ENCODE assay signal across 8 cellular contexts in genomic region chr9:70340572-70340971, GRCh38.
DNase-seq lines count a peak whose midpoint lies in the region; ATAC-seq and TF ChIP-seq lines count a peak whose summit lies in the region.

No MANE protein-coding gene starts in this region.

- TF ChIP-seq CTCF in PC-3 (conservative IDR thresholded peaks at IDR 0.05; ENCODE audit: low read depth, low read length) (peak; percentile 52), fibroblast of villous mesenchyme (IDR thresholded peaks at IDR 0.05; ENCODE audit: insufficient read depth, low read depth, low read length) (peak; percentile 42), suprapubic skin (IDR thresholded peaks at IDR 0.05) (peak; percentile 25 to 30)

- H2AFZ ChIP-seq in PC-3 (ENCODE audit: low read length), result no peak overlapping the region

- no peaks in the 10 kb centered on the region for H3K79me2 ChIP-seq in PC-3 (ENCODE audit: low read length)

- WGBS in suprapubic skin, result 0% methylated on average over 1 of the region's 1 CpG

- POLR2A ChIA-PET in PC-3 (lab: Charles Lee; ENCODE audit: unreplicated experiment), result no interaction called here

- H3K4me3 ChIP-seq in PC-3 (ENCODE audit: low read length) (no peak overlapping the region), fibroblast of villous mesenchyme (ENCODE audit: low read depth, low read length) (no peak overlapping the region), suprapubic skin (no peak overlapping the region)

- no peaks in the 10 kb centered on the region for H4K20me1 ChIP-seq in PC-3 (ENCODE audit: low read length)

- no peaks in the 10 kb centered on the region for H3K36me3 ChIP-seq in PC-3 (ENCODE audit: low read depth, low read length)
- H3K36me3 ChIP-seq in suprapubic skin, result peaks cover 15% of the 10 kb centered on the region

- no peak overlapping the region for H3K9ac ChIP-seq in PC-3 (ENCODE audit: low read length)

- no TSS peak for BruUV-seq in PC-3 (replicated peaks; lab: Mats Ljungman, UMichigan)

- CTCF ChIA-PET in PC-3 (lab: Charles Lee), result no interaction called here

- H3F3A ChIP-seq in PC-3 (ENCODE audit: low read length, unreplicated experiment), result no peaks in the 10 kb centered on the region

- ATAC-seq in PC-3, result no peak

- intact Hi-C loops in PC-3 (cut with micrococcal nuclease), result loop anchor here (1.0 to 5.0 kb wide), 3 partner anchors 50 to 262 kb away; no protein-coding TSS in a partner anchor
- intact Hi-C loops in head of caudate nucleus (cut with DNase I), result no loop called here

- no peaks in the 10 kb centered on the region for H3K9me3 ChIP-seq in PC-3 (ENCODE audit: low read length)
- H3K9me3 ChIP-seq in suprapubic skin, result no peaks in the 10 kb centered on the region

- peak; percentile 37 for DNase-seq in NCI-H2196 (lab: John Stamatoyannopoulos, UW; ENCODE audit: unreplicated experiment)
- DNase-seq in NCI-H2196 treated with DMSO at 0.1 percent for 48 hours (lab: John Stamatoyannopoulos, UW; ENCODE audit: unreplicated experiment), result no peak
- DNase-seq in PC-3, result peak; percentile 40
- DNase-seq in fibroblast of villous mesenchyme (ENCODE audit: low read depth), result peak; percentile 62
- DNase-seq in suprapubic skin (ENCODE audit: low spot score in 2 of 2), result no peak
- DNase-seq in head of caudate nucleus, result no peak
- no peak for DNase-seq in OCI-M2 (lab: John Stamatoyannopoulos, UW; ENCODE audit: unreplicated experiment)
- no peak for DNase-seq in activated CD4-positive, CD25-positive, alpha-beta regulatory T cell (lab: John Stamatoyannopoulos, UW)

- H3K9me2 ChIP-seq in PC-3 (replicated peaks; ENCODE audit: low read length), result no peaks in the 10 kb centered on the region

- H3K4me1 ChIP-seq in PC-3 (ENCODE audit: insufficient read depth, low read length), result no peaks in the 10 kb centered on the region
- H3K4me1 ChIP-seq in suprapubic skin, result no peaks in the 10 kb centered on the region

- H3K27ac ChIP-seq in PC-3 (ENCODE audit: low read length) (no peak overlapping the region), suprapubic skin (no peak overlapping the region)

- H3K27me3 ChIP-seq in PC-3 (ENCODE audit: low read length), result no peaks in the 10 kb centered on the region
- no peaks in the 10 kb centered on the region for H3K27me3 ChIP-seq in suprapubic skin

- TF ChIP-seq POLR2A in suprapubic skin (IDR thresholded peaks at IDR 0.05), result no peak

- no peak overlapping the region for H3K4me2 ChIP-seq in PC-3 (ENCODE audit: low read length)

- TF ChIP-seq EP300 in suprapubic skin (IDR thresholded peaks at IDR 0.05), result no peak

Comparison
In these comparisons a context has a peak if more than half of its experiments do, and no peak if none do; other contexts are left out.
1. DNase-seq: peak in NCI-H2196 (single experiment), PC-3 (single experiment) and fibroblast of villous mesenchyme (single experiment); none in NCI-H2196 treated with DMSO at 0.1 percent for 48 hours (single experiment), suprapubic skin (0 of 2), head of caudate nucleus (0 of 42), OCI-M2 (single experiment) and activated CD4-positive, CD25-positive, alpha-beta regulatory T cell (0 of 4).
2. Peak in every context shown above with its lines, with median percentiles within 50 percentile points of each other: CTCF ChIP-seq.